Comparison of ENCODE assay signal across 9 cellular contexts in the genomic region with DNA sequence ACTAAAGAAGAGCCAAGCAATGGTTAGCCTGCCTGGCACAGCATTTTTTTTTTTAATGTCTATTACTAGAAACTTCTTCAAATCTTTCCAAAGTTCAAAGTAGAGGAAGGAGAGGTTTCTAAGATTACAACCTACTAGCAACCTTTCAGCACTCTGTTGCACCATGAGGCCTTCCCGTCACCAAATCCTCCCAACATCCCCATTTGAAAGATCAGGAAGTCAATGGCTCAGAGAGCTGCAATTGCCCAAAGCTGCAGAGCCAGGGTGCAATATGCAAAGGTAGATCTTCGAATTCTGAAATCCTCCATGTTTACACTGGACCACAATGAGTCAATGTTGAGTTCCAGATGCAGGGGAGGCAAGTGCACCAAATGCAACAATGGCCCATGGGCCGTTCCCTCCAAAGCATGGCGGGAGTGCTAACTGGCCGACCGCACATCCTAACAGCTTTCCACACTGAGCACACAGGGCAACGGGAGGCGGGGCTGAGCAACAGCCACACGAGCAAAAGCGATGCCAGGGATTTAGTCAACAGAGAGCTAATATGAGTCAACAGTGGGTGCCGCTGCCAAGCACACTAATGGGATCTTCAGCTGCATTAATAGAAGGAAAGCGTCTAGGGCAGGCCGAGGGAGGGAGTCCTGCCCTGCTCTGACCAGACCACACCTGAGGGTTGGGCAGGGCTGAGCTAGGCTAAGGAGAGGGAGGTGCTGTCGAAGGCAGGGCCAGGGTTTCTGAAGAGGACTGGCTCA. TPM values are rescaled to one million over a fixed set of nuclear protein-coding genes. Genes with fewer than 3 reads are reported as not detected.
DNase-seq lines count a peak whose midpoint lies in the region; ATAC-seq, FAIRE-seq and TF ChIP-seq lines count a peak whose summit lies in the region.
"Had no signal": no experiment of that assay in that cellular context is flagged by ENCODE, and none has a peak within 500 bp of the region (broad histone marks: within the 10 kb centered on the region; RNA-seq: fewer than 3 reads in every experiment).

No MANE protein-coding gene starts in this region.

- no peak overlapping the region for H3K23ac ChIP-seq in mesenchymal stem cell (ENCODE audit: low read length in 2 of 2)

- no peak overlapping the region for H2AFZ ChIP-seq in mesenchymal stem cell (ENCODE audit: low read depth, low read length)

- no peak overlapping the region for H3K27ac ChIP-seq in mesenchymal stem cell (ENCODE audit: low read length, poor library complexity, severe bottlenecking)

- no peak overlapping the region for H3K4me3 ChIP-seq in bronchial epithelial cell (ENCODE audit: low read depth, low read length)
- no peak overlapping the region for H3K4me3 ChIP-seq in mucosa of descending colon
- no peak overlapping the region for H3K4me3 ChIP-seq in mesenchymal stem cell (ENCODE audit: insufficient read depth in 1 of 2, low read depth in 1 of 2, low read length in 2 of 2)
- H3K4me3 ChIP-seq: GM12878 had no signal

- ATAC-seq in mucosa of descending colon (peak; percentile 73), HG02588 (IDR thresholded peaks at IDR 0.05; ENCODE audit: unreplicated experiment) (no peak)
- no peak for ATAC-seq in effector memory CD8-positive, alpha-beta T cell (replicated peaks)
- ATAC-seq: GM12878 had no signal

- no peak overlapping the region for H2BK5ac ChIP-seq in mesenchymal stem cell (ENCODE audit: low read depth, low read length, poor library complexity, severe bottlenecking)

- H3K4me2 ChIP-seq in mesenchymal stem cell (ENCODE audit: low read length, poor library complexity, severe bottlenecking), result no peak overlapping the region

- H4K8ac ChIP-seq in mesenchymal stem cell (ENCODE audit: low read length), result no peak overlapping the region

- H3K9ac ChIP-seq in mesenchymal stem cell (ENCODE audit: low read length), result no peak overlapping the region

- H3K4me1 ChIP-seq in mucosa of descending colon (ENCODE audit: low read depth), result peaks cover 26% of the 10 kb centered on the region
- peaks cover 15% of the 10 kb centered on the region for H3K4me1 ChIP-seq in mesenchymal stem cell (ENCODE audit: control insufficient read depth, insufficient read depth, low read depth, low read length)

- TF ChIP-seq CTCF in bronchial epithelial cell (IDR thresholded peaks at IDR 0.05; ENCODE audit: insufficient read depth, low read length, severe bottlenecking) (peak; percentile 23), mucosa of descending colon (IDR thresholded peaks at IDR 0.05) (no peak), GM13976 (IDR thresholded peaks at IDR 0.05; ENCODE audit: borderline replicate concordance, control extremely low read depth, extremely low read depth, insufficient read depth, missing control alignments) (no peak)

- H2BK15ac ChIP-seq in mesenchymal stem cell (ENCODE audit: low read depth, poor library complexity, severe bottlenecking), result no peak overlapping the region

- WGBS in mesenchymal stem cell, result 84% methylated on average over 14 of the region's 14 CpGs

- in situ Hi-C loops in GM13976 (cut with MboI; ENCODE audit: low sequenced_read_pairs, unreplicated experiment), result no loop called here

- no peak overlapping the region for H2AK5ac ChIP-seq in mesenchymal stem cell (ENCODE audit: low read length, severe bottlenecking)

- H2BK120ac ChIP-seq in mesenchymal stem cell (ENCODE audit: low read depth, low read length), result no peak overlapping the region

- H3K27ac Mint-ChIP-seq in effector memory CD8-positive, alpha-beta T cell, result no peak overlapping the region

- H3K4me1 Mint-ChIP-seq in effector memory CD8-positive, alpha-beta T cell (ENCODE audit: low read depth in 2 of 2), result peaks cover 2 to 9% of the 10 kb centered on the region in 2 donors

- no peak overlapping the region for H3K14ac ChIP-seq in mesenchymal stem cell (ENCODE audit: low read length in 2 of 2)

- H3K36me3 ChIP-seq in bronchial epithelial cell (ENCODE audit: control insufficient read depth, insufficient read depth, low read length) (no peaks in the 10 kb centered on the region), mucosa of descending colon (ENCODE audit: low read depth) (no peaks in the 10 kb centered on the region), mesenchymal stem cell (ENCODE audit: control insufficient read depth in 1 of 2, insufficient read depth in 2 of 2, low read depth in 1 of 2, low read length in 2 of 2) (no peaks in the 10 kb centered on the region)

- H3K27me3 ChIP-seq in bronchial epithelial cell (ENCODE audit: control insufficient read depth, insufficient read depth, low read length) (no peaks in the 10 kb centered on the region), mesenchymal stem cell (ENCODE audit: control insufficient read depth in 1 of 2, insufficient read depth in 1 of 2, low read length in 2 of 2) (peaks cover 51 to 80% of the 10 kb centered on the region in 2 experiments)

- intact Hi-C loops in mucosa of descending colon (cut with DNase I, micrococcal nuclease), result no loop called here

- peak; percentile 99 for FAIRE-seq in bronchial epithelial cell (lab: Jason Lieb, UNC)
- FAIRE-seq: GM12878 had no signal

- peaks cover 1 to 5% of the 10 kb centered on the region in 2 donors for H3K9me3 Mint-ChIP-seq in effector memory CD8-positive, alpha-beta T cell

- peak; percentile 84 for DNase-seq in DMS 273 treated with DMSO at 0.1 percent for 48 hours (lab: John Stamatoyannopoulos, UW)
- peak; percentile 96 for DNase-seq in NCI-H2196 treated with DMSO at 0.1 percent for 48 hours (lab: John Stamatoyannopoulos, UW; ENCODE audit: unreplicated experiment)
- peak; percentile 98 for DNase-seq in bronchial epithelial cell (ENCODE audit: low read depth)
- DNase-seq in mucosa of descending colon, result peak; percentile 81 to 89 (median 87)
- no peak for DNase-seq in mesenchymal stem cell
- no peak for DNase-seq in effector memory CD8-positive, alpha-beta T cell
- DNase-seq in GM13976 (ENCODE audit: low spot score), result no peak

- H3K36me3 Mint-ChIP-seq in effector memory CD8-positive, alpha-beta T cell (ENCODE audit: insufficient read depth), result no peaks in the 10 kb centered on the region

- H3K9me3 ChIP-seq in mucosa of descending colon, result no peaks in the 10 kb centered on the region
- no peaks in the 10 kb centered on the region for H3K9me3 ChIP-seq in mesenchymal stem cell (ENCODE audit: control insufficient read depth, low read length)

- H3K4ac ChIP-seq in mesenchymal stem cell (ENCODE audit: low read depth in 1 of 2, low read length in 2 of 2), result no peak overlapping the region

- no peaks in the 10 kb centered on the region for H3K79me1 ChIP-seq in mesenchymal stem cell (replicated peaks; ENCODE audit: low read length, poor library complexity, severe bottlenecking)

- no peak overlapping the region for H3K4me3 Mint-ChIP-seq in effector memory CD8-positive, alpha-beta T cell

- H3K27me3 Mint-ChIP-seq in effector memory CD8-positive, alpha-beta T cell, result peaks cover 52 to 84% of the 10 kb centered on the region in 2 donors

- no peak overlapping the region for H2BK12ac ChIP-seq in mesenchymal stem cell (ENCODE audit: low read length in 2 of 2)

- H4K91ac ChIP-seq in mesenchymal stem cell (ENCODE audit: low read length), result no peak overlapping the region

- no peak overlapping the region for H3K18ac ChIP-seq in mesenchymal stem cell (ENCODE audit: low read depth in 1 of 2, low read length in 2 of 2)

RNA-seq across cellular contexts. Expression of gene EPB41L4B, which starts 4.8 kb away (rescaled TPM):
- total RNA-seq in bronchial epithelial cell (30.3 and 47.7 TPM in 2 replicates), mucosa of descending colon (100 to 1,000 TPM in 2 of 3 donors, 10 to 100 TPM in 1; 56.3 to 163 (median 122) TPM)
- polyA plus RNA-seq in mesenchymal stem cell (2013, experiment 1 of 2), result 0.03 TPM
- 0.03 TPM for polyA plus RNA-seq in mesenchymal stem cell (2013, experiment 2 of 2)

Comparison
In these comparisons a context has a peak if more than half of its experiments do, and no peak if none do; other contexts are left out.
1. DNase-seq: peak in DMS 273 treated with DMSO at 0.1 percent for 48 hours (single experiment), NCI-H2196 treated with DMSO at 0.1 percent for 48 hours (single experiment), bronchial epithelial cell (single experiment) and mucosa of descending colon (3 of 3); none in mesenchymal stem cell (single experiment), effector memory CD8-positive, alpha-beta T cell (0 of 3) and GM13976 (single experiment).